31 cellular contexts compared by ENCODE assay signal in genomic region chr3:124775776-124776336, GRCh38. TPM values are rescaled to one million over a fixed set of nuclear protein-coding genes. Genes with fewer than 3 reads are reported as not detected.
DNase-seq lines count a peak whose midpoint lies in the region; ATAC-seq and TF ChIP-seq lines count a peak whose summit lies in the region.
"Had no signal": no experiment of that assay in that cellular context is flagged by ENCODE, and none has a peak within 500 bp of the region (broad histone marks: within the 10 kb centered on the region; RNA-seq: fewer than 3 reads in every experiment).

No MANE protein-coding gene starts in this region.

- H3K9me2 ChIP-seq in GM23248 (ENCODE audit: insufficient read depth), result no peaks in the 10 kb centered on the region

- no peak overlapping the region for H2AFZ ChIP-seq in neural progenitor cell (replicated peaks)
- no peak overlapping the region for H2AFZ ChIP-seq in GM23248
- no peak overlapping the region for H2AFZ ChIP-seq in smooth muscle cell (ENCODE audit: low read depth)
- H2AFZ ChIP-seq: PC-9 had no signal

- H3K27me3 Mint-ChIP-seq in neural progenitor cell (ENCODE audit: insufficient read depth, low read depth), result peaks cover 2% of the 10 kb centered on the region

- H3K4me1 ChIP-seq in neural progenitor cell (peaks cover 8% of the 10 kb centered on the region), GM23248 (ENCODE audit: insufficient read depth) (peaks cover 42% of the 10 kb centered on the region), smooth muscle cell (ENCODE audit: low read depth) (peaks cover 25% of the 10 kb centered on the region)

- H3K9me3 ChIP-seq in neural progenitor cell (ENCODE audit: low read depth) (no peaks in the 10 kb centered on the region), GM23248 (ENCODE audit: low read depth) (no peaks in the 10 kb centered on the region), smooth muscle cell (replicated peaks; ENCODE audit: low read depth) (no peaks in the 10 kb centered on the region)
- H3K9me3 ChIP-seq: body of pancreas, heart right ventricle, testis had no signal

- H3K4me3 Mint-ChIP-seq in neural progenitor cell, result no peak overlapping the region
- H3K4me3 Mint-ChIP-seq: activated CD8-positive, alpha-beta T cell treated with anti-CD3 and anti-CD28 coated beads for 36 hours; activated T-helper 1 cell treated with anti-CD3 and anti-CD28 coated beads, Interleukin-12 subunit alpha, Interleukin-12 subunit beta, Interleukin-2, Interleukin-4 antibody, amounts not matched to agents 30 ng/mL and 10 ng/mL and 1 ng/mL, durations not matched to agents 14 hours and 24 hours and 36 hours; CD4-positive, CD25-positive, alpha-beta regulatory T cell; central memory CD8-positive, alpha-beta T cell; T-helper 17 cell had no signal

- TF ChIP-seq CTCF in neural progenitor cell (IDR thresholded peaks at IDR 0.05) (no peak), smooth muscle cell (IDR thresholded peaks at IDR 0.05; ENCODE audit: borderline replicate concordance, insufficient read depth, poor library complexity, severe bottlenecking) (no peak)

- peaks cover 39% of the 10 kb centered on the region for H3K4me1 Mint-ChIP-seq in neural progenitor cell

- in situ Hi-C loops in GM23248 (cut with MboI), result no loop called here

- no peak overlapping the region for H3K4me3 ChIP-seq in neural progenitor cell
- no peak overlapping the region for H3K4me3 ChIP-seq in GM23248
- H3K4me3 ChIP-seq in smooth muscle cell, result no peak overlapping the region
- H3K4me3 ChIP-seq: body of pancreas, heart right ventricle, PC-9, testis had no signal

- H3K4me2 ChIP-seq in neural progenitor cell (no peak overlapping the region), GM23248 (ENCODE audit: unreplicated experiment) (no peak overlapping the region), smooth muscle cell (no peak overlapping the region)
- H3K4me2 ChIP-seq: PC-9 had no signal

- 94% methylated on average over 12 of the region's 12 CpGs for WGBS in GM23248 (ENCODE audit: low coverage in 1 of 2, low lambda C conversion rate in 2 of 2, missing lambda C conversion rate in 2 of 2), 2 experiments
- 92% methylated on average over 12 of the region's 12 CpGs for WGBS in smooth muscle cell (ENCODE audit: low lambda C conversion rate)

- H3F3A ChIP-seq in neural progenitor cell (ENCODE audit: low read depth), result no peaks in the 10 kb centered on the region
- peaks cover 32% of the 10 kb centered on the region for H3F3A ChIP-seq in GM23248 (ENCODE audit: insufficient read depth)
- H3F3A ChIP-seq in smooth muscle cell (ENCODE audit: low read depth), result peaks cover 34% of the 10 kb centered on the region

- H3K9ac ChIP-seq in neural progenitor cell (no peak overlapping the region), GM23248 (no peak overlapping the region), smooth muscle cell (ENCODE audit: low read depth) (no peak overlapping the region)

- DNase-seq in DMS 273 (lab: John Stamatoyannopoulos, UW; ENCODE audit: unreplicated experiment), result peak; percentile 79
- peak; percentile 28 for DNase-seq in NCI-H1694 (lab: John Stamatoyannopoulos, UW)
- DNase-seq in cerebellar cortex (ENCODE audit: low spot score), result peak; percentile 95
- peak; percentile 20 for DNase-seq in neural progenitor cell (ENCODE audit: low spot score)
- DNase-seq in AG08395 (ENCODE audit: low spot score), result no peak
- no peak for DNase-seq in GM23248
- no peak for DNase-seq in smooth muscle cell (lab: John Stamatoyannopoulos, UW; ENCODE audit: unreplicated experiment)
- DNase-seq: activated CD4-positive, alpha-beta T cell treated with anti-CD3 and anti-CD28 coated beads for 1 hour; activated CD8-positive, alpha-beta memory T cell treated with anti-CD3 and anti-CD28 coated beads, Interleukin-2, amount 50 U/mL, for 48 hours; activated CD8-positive, alpha-beta T cell treated with anti-CD3 and anti-CD28 coated beads for 36 hours; activated naive CD4-positive, alpha-beta T cell treated with Interleukin-2 at 50 U/mL for 16 hours; body of pancreas; Calu3; CD4-positive, CD25-positive, alpha-beta regulatory T cell; foreskin melanocyte; GOT3; heart right ventricle; kidney; naive B cell; NCI-H1436 treated with DMSO at 0.1 percent for 48 hours; NCI-H510A; nucleus accumbens; PC-9; stimulated activated naive CD8-positive, alpha-beta T cell treated with anti-CD3 and anti-CD28 coated beads, Interleukin-15, Interleukin-2, amounts not matched to agents 100 U/mL and 50 U/mL, for 24 hours; T-helper 17 cell; testis had no signal

- no peak overlapping the region for H3K27ac Mint-ChIP-seq in neural progenitor cell
- H3K27ac Mint-ChIP-seq: activated CD8-positive, alpha-beta T cell treated with anti-CD3 and anti-CD28 coated beads for 36 hours; activated T-helper 1 cell treated with anti-CD3 and anti-CD28 coated beads, Interleukin-12 subunit alpha, Interleukin-12 subunit beta, Interleukin-2, Interleukin-4 antibody, amounts not matched to agents 30 ng/mL and 10 ng/mL and 1 ng/mL, durations not matched to agents 14 hours and 24 hours and 36 hours; CD4-positive, CD25-positive, alpha-beta regulatory T cell; IgD-negative memory B cell; naive B cell; T-helper 17 cell had no signal

- H3K9me3 Mint-ChIP-seq in neural progenitor cell, result no peaks in the 10 kb centered on the region
- H3K9me3 Mint-ChIP-seq: activated CD8-positive, alpha-beta T cell treated with anti-CD3 and anti-CD28 coated beads for 36 hours; activated T-helper 1 cell treated with anti-CD3 and anti-CD28 coated beads, Interleukin-12 subunit alpha, Interleukin-12 subunit beta, Interleukin-2, Interleukin-4 antibody, amounts not matched to agents 30 ng/mL and 10 ng/mL and 1 ng/mL, durations not matched to agents 14 hours and 24 hours and 36 hours; CD4-positive, CD25-positive, alpha-beta regulatory T cell; central memory CD8-positive, alpha-beta T cell; naive B cell had no signal

- peaks cover 11% of the 10 kb centered on the region for H3K36me3 Mint-ChIP-seq in neural progenitor cell
- H3K36me3 Mint-ChIP-seq: CD4-positive, CD25-positive, alpha-beta regulatory T cell; IgD-negative memory B cell; naive B cell had no signal

- H3K36me3 ChIP-seq in neural progenitor cell, result no peaks in the 10 kb centered on the region
- H3K36me3 ChIP-seq in GM23248 (ENCODE audit: low read depth), result 0 out of 2 replicates have a peak, but pooled peaks cover 5% of the 10 kb centered on the region
- H3K36me3 ChIP-seq in smooth muscle cell (ENCODE audit: low read depth), result no peaks in the 10 kb centered on the region

- ATAC-seq in HG02884 (IDR thresholded peaks at IDR 0.05; ENCODE audit: unreplicated experiment), result no peak
- ATAC-seq: activated CD8-positive, alpha-beta T cell treated with anti-CD3 and anti-CD28 coated beads for 36 hours; body of pancreas; heart right ventricle; Right ventricle myocardium inferior; stimulated activated naive CD8-positive, alpha-beta T cell treated with anti-CD3 and anti-CD28 coated beads, Interleukin-15, Interleukin-2, amounts not matched to agents 100 U/mL and 50 U/mL, for 24 hours; T-helper 17 cell had no signal

- H3K27me3 ChIP-seq in neural progenitor cell (no peaks in the 10 kb centered on the region), GM23248 (replicated peaks; ENCODE audit: insufficient read depth) (no peaks in the 10 kb centered on the region), smooth muscle cell (ENCODE audit: low read depth) (no peaks in the 10 kb centered on the region)
- H3K27me3 ChIP-seq: body of pancreas, heart right ventricle, testis had no signal

- H3K79me2 ChIP-seq in neural progenitor cell (ENCODE audit: low read depth), result no peaks in the 10 kb centered on the region
- peaks cover 23% of the 10 kb centered on the region for H3K79me2 ChIP-seq in GM23248 (ENCODE audit: insufficient read depth)
- H3K79me2 ChIP-seq in smooth muscle cell (ENCODE audit: low read depth), result peaks cover 14% of the 10 kb centered on the region

- H3K27ac ChIP-seq in neural progenitor cell, result no peak overlapping the region
- no peak overlapping the region for H3K27ac ChIP-seq in GM23248
- no peak overlapping the region for H3K27ac ChIP-seq in smooth muscle cell (ENCODE audit: low read depth)
- H3K27ac ChIP-seq: PC-9, testis had no signal

- H4K20me1 ChIP-seq in neural progenitor cell (ENCODE audit: low read depth) (no peaks in the 10 kb centered on the region), GM23248 (ENCODE audit: insufficient read depth) (no peaks in the 10 kb centered on the region), smooth muscle cell (ENCODE audit: low read depth) (no peaks in the 10 kb centered on the region)

RNA-seq across cellular contexts. Expression of gene UMPS, which starts 45.6 kb away (rescaled TPM):
- 42.2 and 47.6 TPM in 2 replicates for total RNA-seq in neural progenitor cell (ENCODE audit: low replicate concordance)
- 18.0 and 29.8 TPM in 2 replicates for total RNA-seq in GM23248 (2014; rRNA removed; shearing (Covaris generic))
- polyA plus RNA-seq in GM23248 (2016; fragmentation: Nextera tagmentation; extraction: Ambion mirVana), result 37.9 and 38.7 TPM in 2 replicates
- total RNA-seq in smooth muscle cell, result 16.9 and 79.2 TPM in 2 replicates
- polyA plus RNA-seq in smooth muscle cell, result 22.3 and 26.4 TPM in 2 replicates

Comparison
In these comparisons a context has a peak if more than half of its experiments do, and no peak if none do; other contexts are left out.
1. DNase-seq: peak in DMS 273 (single experiment), NCI-H1694 (single experiment), cerebellar cortex (single experiment) and neural progenitor cell (single experiment); none in AG08395 (single experiment), GM23248 (single experiment) and smooth muscle cell (single experiment).